In the genomic region with DNA sequence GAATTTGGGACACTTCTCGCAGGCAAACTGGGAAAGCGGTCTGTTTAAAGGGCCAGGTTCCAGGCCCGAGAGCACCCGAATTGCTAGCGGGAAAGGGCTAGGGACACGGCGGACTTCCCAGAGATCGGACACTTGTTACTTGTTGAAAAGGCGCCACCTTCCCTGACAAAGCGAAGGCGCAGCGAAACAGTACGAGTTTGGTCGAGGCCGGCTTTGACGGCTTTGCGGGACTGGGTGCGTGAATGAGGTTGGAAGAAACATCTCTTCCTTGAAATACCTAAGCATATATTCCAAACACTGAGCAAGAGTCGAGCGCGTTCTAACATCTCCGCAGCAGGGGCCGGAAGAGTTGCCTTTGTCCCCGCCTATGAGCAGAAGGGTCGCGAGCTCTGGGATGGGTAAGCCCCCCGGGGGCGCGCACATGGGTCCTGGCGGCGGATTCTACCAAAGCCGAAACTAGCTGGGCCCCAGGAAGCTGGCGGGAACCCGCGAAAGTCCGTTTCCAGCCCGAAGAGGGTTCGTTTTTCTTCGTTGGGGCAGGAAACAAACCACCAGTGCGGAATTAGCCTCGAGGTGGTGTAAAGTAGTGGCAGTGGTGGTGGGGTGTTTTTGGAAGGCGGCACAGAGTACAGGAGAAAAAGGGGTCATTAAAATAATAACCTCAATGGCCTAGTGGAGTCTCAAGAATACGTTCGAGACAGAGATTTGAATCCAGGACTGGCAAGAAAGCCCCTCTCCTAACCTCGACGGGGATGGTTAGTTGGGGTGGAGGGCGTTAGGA, we compare ENCODE assay signal across 8 cellular contexts.
DNase-seq lines count a peak whose midpoint lies in the region; ATAC-seq lines count a peak whose summit lies in the region.

No MANE protein-coding gene starts in this region.

- ATAC-seq in HG02970 (IDR thresholded peaks at IDR 0.05; ENCODE audit: low FRiP score, unreplicated experiment) (no peak), GM18858 (IDR thresholded peaks at IDR 0.05; ENCODE audit: unreplicated experiment) (no peak)

- H3K9ac ChIP-seq in duodenal mucosa (ENCODE audit: low read depth in 1 of 2, low read length in 2 of 2) (peak overlapping the region; percentile 12 to 41), mucosa of rectum (ENCODE audit: low read depth in 1 of 2, low read length in 2 of 2) (no peak overlapping the region)

- H3K36me3 ChIP-seq in duodenal mucosa (ENCODE audit: control insufficient read depth in 1 of 2, insufficient read depth in 2 of 2, low read length in 2 of 2) (no peaks in the 10 kb centered on the region), mucosa of rectum (ENCODE audit: control insufficient read depth in 2 of 2, insufficient read depth in 2 of 2, low read length in 2 of 2) (no peaks in the 10 kb centered on the region)

- H3K9me3 ChIP-seq in duodenal mucosa (ENCODE audit: control insufficient read depth in 1 of 2, low read length in 2 of 2) (no peaks in the 10 kb centered on the region), mucosa of rectum (ENCODE audit: control insufficient read depth in 2 of 2, low read length in 2 of 2) (no peaks in the 10 kb centered on the region)

- DNase-seq in ELF-1 (ENCODE audit: low read depth, low spot score) (peak; percentile 73), NCI-H2196 treated with DMSO at 0.1 percent for 48 hours (lab: John Stamatoyannopoulos, UW; ENCODE audit: unreplicated experiment) (peak; percentile 49), NCI-H2107 treated with DMSO at 0.1 percent for 48 hours (lab: John Stamatoyannopoulos, UW; ENCODE audit: unreplicated experiment) (no peak), NCI-H1436 (lab: John Stamatoyannopoulos, UW) (no peak)

- H3K4me1 ChIP-seq in duodenal mucosa (ENCODE audit: control insufficient read depth in 1 of 2, insufficient read depth in 2 of 2, low read length in 2 of 2) (peaks cover 0 to 19% of the 10 kb centered on the region in 2 donors), mucosa of rectum (ENCODE audit: control insufficient read depth in 2 of 2, insufficient read depth in 2 of 2, low read length in 2 of 2) (peaks cover 0 to 9% of the 10 kb centered on the region in 2 donors)

- H3K4me3 ChIP-seq in duodenal mucosa (ENCODE audit: low read depth in 1 of 2, low read length in 2 of 2) (peak overlapping the region; percentile 31 to 65), mucosa of rectum (ENCODE audit: low read length in 2 of 2) (peak overlapping the region; percentile 38 to 61)

- H3K27ac ChIP-seq in duodenal mucosa (ENCODE audit: low read depth, low read length) (no peak overlapping the region), mucosa of rectum (ENCODE audit: low read depth in 2 of 2, low read length in 2 of 2) (peak overlapping the region; percentile 32 to 48)

- H3K27me3 ChIP-seq in duodenal mucosa (ENCODE audit: control insufficient read depth in 1 of 2, insufficient read depth in 2 of 2, low read length in 2 of 2): peaks cover 72 to 84% of the 10 kb centered on the region in 2 donors
- H3K27me3 ChIP-seq in mucosa of rectum (ENCODE audit: control insufficient read depth in 2 of 2, insufficient read depth in 2 of 2, low read length in 2 of 2): peaks cover 37 to 42% of the 10 kb centered on the region in 2 donors

Comparison
In these comparisons a context has a peak if more than half of its experiments do, and no peak if none do; other contexts are left out.
1. DNase-seq: peak in ELF-1 (single experiment) and NCI-H2196 treated with DMSO at 0.1 percent for 48 hours (single experiment); none in NCI-H2107 treated with DMSO at 0.1 percent for 48 hours (single experiment) and NCI-H1436 (single experiment).
2. H3K9ac ChIP-seq: peak in duodenal mucosa (2 of 2); none in mucosa of rectum (0 of 2).